Comparison of ENCODE assay signal across 1 cellular context in genomic region chr3:184742676-184743135, GRCh38.
TF ChIP-seq lines count a peak whose summit lies in the region.

No MANE protein-coding gene starts in this region.

TF ChIP-seq in SK-N-SH, 30 proteins besides CTCF, POLR2A, EP300 and RAD21 (continued from another document):
- TF ChIP-seq FOSL2 (IDR thresholded peaks at IDR 0.05; ENCODE audit: borderline replicate concordance, low read depth) (no peak), GABPA (IDR thresholded peaks at IDR 0.05; ENCODE audit: low read depth) (no peak), TCF12 (IDR thresholded peaks at IDR 0.05) (no peak), IRF3 (IDR thresholded peaks at IDR 0.05; ENCODE audit: low read depth, low read length) (no peak), MEF2A (IDR thresholded peaks at IDR 0.05; ENCODE audit: borderline replicate concordance, low read depth) (no peak), RFX5 (IDR thresholded peaks at IDR 0.05; ENCODE audit: low read length) (no peak), FOXJ3 (CRISPR knock-in tag; IDR thresholded peaks at IDR 0.05) (no peak), RXRA (IDR thresholded peaks at IDR 0.05; ENCODE audit: borderline replicate concordance, low read depth) (no peak), FOXM1 (IDR thresholded peaks at IDR 0.05; ENCODE audit: low read depth) (no peak), GATA2 (CRISPR knock-in tag; IDR thresholded peaks at IDR 0.05) (no peak; the same call in 1 of the 2 replicates), TAF1 (IDR thresholded peaks at IDR 0.05; ENCODE audit: borderline replicate concordance, low read depth, low read length) (no peak), MXI1 (IDR thresholded peaks at IDR 0.05; ENCODE audit: low read depth, low read length) (no peak)
TF ChIP-seq in SK-N-SH: peak in this region for 0.
